Comparison of ENCODE assay signal across 19 cellular contexts in the genomic region with DNA sequence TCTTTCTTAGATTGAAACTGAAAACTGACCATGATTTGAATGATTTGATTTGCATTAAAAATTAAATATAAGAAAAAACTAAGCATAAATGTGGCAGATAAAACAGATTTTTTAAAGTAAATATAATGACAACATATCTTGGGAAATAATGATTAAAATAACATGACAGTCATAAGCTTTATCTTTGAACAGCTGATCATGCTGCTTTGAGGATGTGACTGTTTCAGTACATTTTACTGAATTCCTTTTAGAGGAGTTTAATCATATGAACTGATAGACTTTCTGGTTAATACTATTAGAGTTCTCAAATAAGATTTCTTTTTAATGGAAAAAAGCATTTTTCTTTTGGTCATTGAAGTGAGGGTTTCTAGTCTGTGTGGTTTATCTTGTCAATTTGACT.
DNase-seq lines count a peak whose midpoint lies in the region; ATAC-seq, FAIRE-seq and TF ChIP-seq lines count a peak whose summit lies in the region.
"Had no signal": no experiment of that assay in that cellular context is flagged by ENCODE, and none has a peak within 500 bp of the region (broad histone marks: within the 10 kb centered on the region; RNA-seq: fewer than 3 reads in every experiment).

No MANE protein-coding gene starts in this region.

- no peak for FAIRE-seq in bronchial epithelial cell (lab: Jason Lieb, UNC)

- intact Hi-C loops in Panc1 (cut with micrococcal nuclease; ENCODE audit: unreplicated experiment) (no loop called here), adrenal gland (cut with DNase I) (no loop called here)

- no peaks in the 10 kb centered on the region for H3K36me3 ChIP-seq in Panc1 (ENCODE audit: control insufficient read depth, insufficient read depth, low read length)
- H3K36me3 ChIP-seq in bronchial epithelial cell (ENCODE audit: control insufficient read depth, insufficient read depth, low read length), result no peaks in the 10 kb centered on the region
- no peaks in the 10 kb centered on the region for H3K36me3 ChIP-seq in adrenal gland (replicated peaks in 1 of 2)

- H3K27me3 ChIP-seq in Panc1 (ENCODE audit: control insufficient read depth, insufficient read depth, low read length), result no peaks in the 10 kb centered on the region
- H3K27me3 ChIP-seq in bronchial epithelial cell (ENCODE audit: control insufficient read depth, insufficient read depth, low read length), result no peaks in the 10 kb centered on the region
- no peaks in the 10 kb centered on the region for H3K27me3 ChIP-seq in adrenal gland

- H3K9me3 Mint-ChIP-seq in osteocyte (ENCODE audit: unreplicated experiment), result no peaks in the 10 kb centered on the region
- H3K9me3 Mint-ChIP-seq: CD4-positive, alpha-beta T cell had no signal

- no peaks in the 10 kb centered on the region for H3K36me3 Mint-ChIP-seq in osteocyte (ENCODE audit: unreplicated experiment)

- TF ChIP-seq CTCF in Panc1 (IDR thresholded peaks at IDR 0.05) (no peak), bronchial epithelial cell (IDR thresholded peaks at IDR 0.05; ENCODE audit: insufficient read depth, low read length, severe bottlenecking) (no peak), osteocyte (IDR thresholded peaks at IDR 0.05) (no peak), adrenal gland (IDR thresholded peaks at IDR 0.05) (no peak)

- no peak overlapping the region for H3K27ac ChIP-seq in Panc1 (ENCODE audit: low read length)
- no peak overlapping the region for H3K27ac ChIP-seq in adrenal gland
- H3K27ac ChIP-seq: SK-N-MC had no signal

- in situ Hi-C loops in Panc1 (cut with HindIII; ENCODE audit: low pct_unique_long_range_greater_than_20kb, low sequenced_read_pairs), result no loop called here

- peaks cover 63% of the 10 kb centered on the region for H3K4me1 Mint-ChIP-seq in osteocyte (ENCODE audit: unreplicated experiment)

- ATAC-seq in Panc1, result no peak
- ATAC-seq in HG02852 (IDR thresholded peaks at IDR 0.05; ENCODE audit: unreplicated experiment), result no peak

- H3K4me3 ChIP-seq in Panc1 (ENCODE audit: low read depth in 2 of 2, low read length in 2 of 2) (no peak overlapping the region), bronchial epithelial cell (ENCODE audit: low read depth, low read length) (no peak overlapping the region), adrenal gland (no peak overlapping the region)
- H3K4me3 ChIP-seq: SK-N-MC had no signal

- H3K9me3 ChIP-seq in Panc1 (ENCODE audit: control insufficient read depth, insufficient read depth, low read depth, low read length), result no peaks in the 10 kb centered on the region
- H3K9me3 ChIP-seq in adrenal gland (replicated peaks in 1 of 3), result no peaks in the 10 kb centered on the region
- H3K9me3 ChIP-seq: Caco-2 had no signal

- no peak overlapping the region for H3K4me3 Mint-ChIP-seq in osteocyte (ENCODE audit: unreplicated experiment)
- H3K4me3 Mint-ChIP-seq: CD4-positive, alpha-beta T cell had no signal

- peak; percentile 26 for DNase-seq in EH (ENCODE audit: low read depth)
- peak; percentile 28 for DNase-seq in Panc1 (ENCODE audit: low read depth, low spot score)
- DNase-seq in bronchial epithelial cell (ENCODE audit: low read depth), result peak; percentile 37
- no peak for DNase-seq in osteocyte (ENCODE audit: extremely low spot score, unreplicated experiment)
- DNase-seq in NCI-H748 treated with DMSO at 0.1 percent for 48 hours (lab: John Stamatoyannopoulos, UW), result no peak
- DNase-seq in activated effector memory CD4-positive, alpha-beta T cell treated with Interleukin-2 at 50 U/mL for 16 hours, result no peak
- no peak for DNase-seq in adrenal gland
- DNase-seq: Caco-2; CD4-positive, alpha-beta T cell; GOT3; MM.1S; NCI-H1092; NCI-H1436 treated with DMSO at 0.1 percent for 48 hours; NCI-H2029; NCI-H345; NCI-H524 treated with DMSO at 0.1 percent for 48 hours; Right ventricle myocardium superior had no signal

- no peak for TF ChIP-seq POLR2A in adrenal gland (IDR thresholded peaks at IDR 0.05)

- CTCF ChIA-PET in Panc1 (lab: Charles Lee), result no interaction called here

- no TSS peak for BruUV-seq in Panc1 (replicated peaks; lab: Mats Ljungman, UMichigan)

- H3K27me3 Mint-ChIP-seq in osteocyte (ENCODE audit: unreplicated experiment), result no peaks in the 10 kb centered on the region
- H3K27me3 Mint-ChIP-seq: CD4-positive, alpha-beta T cell had no signal

- POLR2A ChIA-PET in Panc1 (lab: Charles Lee), result no interaction called here

- peak overlapping the region; percentile 40 for H3K27ac Mint-ChIP-seq in osteocyte (ENCODE audit: unreplicated experiment)
- H3K27ac Mint-ChIP-seq: CD4-positive, alpha-beta T cell had no signal

- H3K4me1 ChIP-seq in Panc1 (ENCODE audit: control insufficient read depth, insufficient read depth, low read length) (peaks cover 63% of the 10 kb centered on the region), adrenal gland (replicated peaks in 1 of 2) (no peaks in the 10 kb centered on the region)
- H3K4me1 ChIP-seq: Caco-2 had no signal

Comparison
In these comparisons a context has a peak if more than half of its experiments do, and no peak if none do; other contexts are left out.
1. DNase-seq: peak in EH (single experiment), Panc1 (single experiment) and bronchial epithelial cell (single experiment); none in osteocyte (single experiment), NCI-H748 treated with DMSO at 0.1 percent for 48 hours (single experiment), activated effector memory CD4-positive, alpha-beta T cell treated with Interleukin-2 at 50 U/mL for 16 hours (single experiment) and adrenal gland (0 of 7).